14 cellular contexts compared by ENCODE assay signal in genomic region chr9:126989847-126990821, GRCh38.
DNase-seq lines count a peak whose midpoint lies in the region; ATAC-seq, FAIRE-seq and TF ChIP-seq lines count a peak whose summit lies in the region.
"Had no signal": no experiment of that assay in that cellular context is flagged by ENCODE, and none has a peak within 500 bp of the region (broad histone marks: within the 10 kb centered on the region; RNA-seq: fewer than 3 reads in every experiment).

No MANE protein-coding gene starts in this region.

- H3K36me3 Mint-ChIP-seq in Calu3 (ENCODE audit: insufficient read depth, unreplicated experiment), result peaks cover 6% of the 10 kb centered on the region
- H3K36me3 Mint-ChIP-seq in activated naive CD4-positive, alpha-beta T cell treated with anti-CD3 and anti-CD28 coated beads for 36 hours (ENCODE audit: low read depth), result peaks cover 3% of the 10 kb centered on the region

- intact Hi-C loops in left cardiac atrium (cut with DNase I) (no loop called here), pancreas (cut with DNase I) (no loop called here), Calu3 (cut with micrococcal nuclease; ENCODE audit: unreplicated experiment) (no loop called here)
- intact Hi-C loops in activated naive CD4-positive, alpha-beta T cell treated with anti-CD3 and anti-CD28 coated beads for 36 hours (cut with micrococcal nuclease), result loop anchor here (10.0 kb wide), 1 partner anchor 185 kb away; the partner anchor contains the start of gene ZBTB43

- no peak for TF ChIP-seq CTCF in AG10803 (conservative IDR thresholded peaks at IDR 0.05; ENCODE audit: low read length)
- no peak for TF ChIP-seq CTCF in pancreas (IDR thresholded peaks at IDR 0.05)
- no peak for TF ChIP-seq CTCF in Calu3 (IDR thresholded peaks at IDR 0.05; ENCODE audit: unreplicated experiment)

- DNase-seq in AG10803 (ENCODE audit: low read depth) (peak; percentile 18), cerebellar cortex (ENCODE audit: low spot score) (peak; percentile 23), left cardiac atrium (peak; percentile 64), pancreas (peak in 3 of 6 donors; percentile 18 to 30 (median 20)), NCI-H1694 treated with DMSO at 0.1 percent for 48 hours (lab: John Stamatoyannopoulos, UW) (no peak), Calu3 (no peak)
- DNase-seq in activated naive CD4-positive, alpha-beta T cell treated with anti-CD3 and anti-CD28 coated beads for 36 hours, result no peak
- DNase-seq: effector CD4-positive, alpha-beta T cell; GOT3; NCI-H1105; NCI-H524 had no signal

- H3K27me3 ChIP-seq in pancreas, result no peaks in the 10 kb centered on the region

- no peaks in the 10 kb centered on the region for H3K9me3 ChIP-seq in pancreas
- H3K9me3 ChIP-seq: thoracic aorta had no signal

- no peak for FAIRE-seq in pancreas (lab: Jason Lieb, UNC)
- FAIRE-seq: A549 had no signal

- peaks cover 20% of the 10 kb centered on the region for H3K4me1 Mint-ChIP-seq in Calu3 (ENCODE audit: low read depth, unreplicated experiment)
- peaks cover 34% of the 10 kb centered on the region for H3K4me1 Mint-ChIP-seq in activated naive CD4-positive, alpha-beta T cell treated with anti-CD3 and anti-CD28 coated beads for 36 hours (ENCODE audit: low read depth)

- no peak overlapping the region for H3K4me3 ChIP-seq in AG10803 (ENCODE audit: low read length)
- no peak overlapping the region for H3K4me3 ChIP-seq in pancreas
- H3K4me3 ChIP-seq: A549, thoracic aorta had no signal

- no peaks in the 10 kb centered on the region for H3K36me3 ChIP-seq in pancreas
- H3K36me3 ChIP-seq: thoracic aorta had no signal

- no TSS peak for BruUV-seq in Calu3 (replicated peaks; lab: Mats Ljungman, UMichigan)

- H3K4me1 ChIP-seq in pancreas, result no peaks in the 10 kb centered on the region

- CTCF ChIA-PET in Calu3 (lab: Charles Lee), result no interaction called here
- CTCF ChIA-PET in activated naive CD4-positive, alpha-beta T cell treated with anti-CD3 and anti-CD28 coated beads for 36 hours (lab: Charles Lee), result no interaction called here

- 73 to 87% methylated on average over 19 of the region's 19 CpGs for WGBS in pancreas, 2 donors

- H3K27ac ChIP-seq in pancreas, result no peak overlapping the region
- H3K27ac ChIP-seq: A549 had no signal

- peak; percentile 51 to 76 for ATAC-seq in left cardiac atrium
- ATAC-seq in pancreas, result peak in 3 of 4 donors; percentile 11 to 42 (median 33)
- no peak for ATAC-seq in HG02973 (IDR thresholded peaks at IDR 0.05; ENCODE audit: unreplicated experiment)
- ATAC-seq: A549 had no signal

- H3K9me3 Mint-ChIP-seq in Calu3 (ENCODE audit: low read depth, unreplicated experiment), result peaks cover 8% of the 10 kb centered on the region
- H3K9me3 Mint-ChIP-seq in activated naive CD4-positive, alpha-beta T cell treated with anti-CD3 and anti-CD28 coated beads for 36 hours, result peaks cover 6% of the 10 kb centered on the region

- peaks cover 32% of the 10 kb centered on the region for H3K27me3 Mint-ChIP-seq in Calu3 (ENCODE audit: unreplicated experiment)
- H3K27me3 Mint-ChIP-seq in activated naive CD4-positive, alpha-beta T cell treated with anti-CD3 and anti-CD28 coated beads for 36 hours (ENCODE audit: low read depth), result peaks cover 73% of the 10 kb centered on the region

- H3K4me3 Mint-ChIP-seq in Calu3 (ENCODE audit: low read depth, unreplicated experiment), result no peak overlapping the region
- H3K4me3 Mint-ChIP-seq in activated naive CD4-positive, alpha-beta T cell treated with anti-CD3 and anti-CD28 coated beads for 36 hours, result no peak overlapping the region

- H3K27ac Mint-ChIP-seq in Calu3 (ENCODE audit: unreplicated experiment), result no peak overlapping the region
- no peak overlapping the region for H3K27ac Mint-ChIP-seq in activated naive CD4-positive, alpha-beta T cell treated with anti-CD3 and anti-CD28 coated beads for 36 hours

Comparison
In these comparisons a context has a peak if more than half of its experiments do, and no peak if none do; other contexts are left out.
1. DNase-seq: peak in AG10803 (single experiment), cerebellar cortex (single experiment) and left cardiac atrium (single experiment); none in NCI-H1694 treated with DMSO at 0.1 percent for 48 hours (single experiment), Calu3 (single experiment) and activated naive CD4-positive, alpha-beta T cell treated with anti-CD3 and anti-CD28 coated beads for 36 hours (single experiment).